ENCODE assay signal across 10 cellular contexts in genomic region chr1:7885513-7886298, GRCh38. TPM values are rescaled to one million over a fixed set of nuclear protein-coding genes. Genes with fewer than 3 reads are reported as not detected.
DNase-seq lines count a peak whose midpoint lies in the region; ATAC-seq and TF ChIP-seq lines count a peak whose summit lies in the region.
"Had no signal": no experiment of that assay in that cellular context is flagged by ENCODE, and none has a peak within 500 bp of the region (broad histone marks: within the 10 kb centered on the region; RNA-seq: fewer than 3 reads in every experiment).

No MANE protein-coding gene starts in this region.

- no peaks in the 10 kb centered on the region for H3K4me1 ChIP-seq in hepatocyte (ENCODE audit: insufficient read depth)

- ATAC-seq in GM19351 (IDR thresholded peaks at IDR 0.05; ENCODE audit: unreplicated experiment) (no peak), HG03378 (IDR thresholded peaks at IDR 0.05; ENCODE audit: unreplicated experiment) (no peak), HG02642 (IDR thresholded peaks at IDR 0.05; ENCODE audit: poor library complexity, unreplicated experiment) (no peak)

- no peaks in the 10 kb centered on the region for H3K9me3 ChIP-seq in hepatocyte (ENCODE audit: low read depth)

- H3K4me2 ChIP-seq in hepatocyte: no peak overlapping the region

- H3K9me2 ChIP-seq in hepatocyte (replicated peaks; ENCODE audit: insufficient read depth): no peaks in the 10 kb centered on the region

- no peaks in the 10 kb centered on the region for H4K20me1 ChIP-seq in hepatocyte (ENCODE audit: insufficient read depth, poor library complexity, severe bottlenecking)

- DNase-seq in NCI-H1436 (lab: John Stamatoyannopoulos, UW) (peak; percentile 5), NCI-H1436 treated with DMSO at 0.1 percent for 48 hours (lab: John Stamatoyannopoulos, UW) (no peak), SW480 (ENCODE audit: low spot score) (peak; percentile 34), hepatocyte (ENCODE audit: low spot score) (peak; percentile 14)
- DNase-seq in stimulated activated CD8-positive, alpha-beta memory T cell treated with anti-CD3 and anti-CD28 coated beads, Interleukin-4, amount 100 ng/mL, for 48 hours: peak; percentile 70

- H3K4me3 ChIP-seq in hepatocyte: no peak overlapping the region

- 73% methylated on average over 9 of the region's 26 CpGs for WGBS in hepatocyte (ENCODE audit: low lambda C conversion rate, missing lambda C conversion rate)

- no peaks in the 10 kb centered on the region for H3K79me2 ChIP-seq in hepatocyte

- no peaks in the 10 kb centered on the region for H3K27me3 ChIP-seq in hepatocyte

- no peaks in the 10 kb centered on the region for H3K36me3 ChIP-seq in hepatocyte (replicated peaks; ENCODE audit: insufficient read depth, low read depth)

- TF ChIP-seq CTCF in hepatocyte (IDR thresholded peaks at IDR 0.05; ENCODE audit: poor library complexity): no peak

- no peak overlapping the region for H2AFZ ChIP-seq in hepatocyte

- H3K27ac ChIP-seq in hepatocyte: no peak overlapping the region

RNA-seq across cellular contexts. Expression of gene UTS2, which starts 32.8 kb away (rescaled TPM):
- total RNA-seq in hepatocyte: 0.16 TPM in 1 of 2 replicates, not detected in the other
- 0.29 TPM in 1 of 2 replicates, not detected in the other for polyA plus RNA-seq in hepatocyte
- total RNA-seq: HT1080, lung microvascular endothelial cell had no signal

RNA-seq across cellular contexts. Expression of gene TNFRSF9, which starts 54.9 kb away (rescaled TPM):
- 0.20 and 1.2 TPM in 2 replicates for total RNA-seq in hepatocyte
- polyA plus RNA-seq in hepatocyte: 0.08 and 0.40 TPM in 2 replicates
